Comparison of ENCODE assay signal across 16 cellular contexts in genomic region chr17:7408341-7408740, GRCh38. TPM values are rescaled to one million over a fixed set of nuclear protein-coding genes. Genes with fewer than 3 reads are reported as not detected.
A peak's percentile ranks its signal among the peaks of the same experiment; 100 is the strongest.
DNase-seq lines count a peak whose midpoint lies in the region; ATAC-seq lines count a peak whose summit lies in the region.
"Had no signal": no experiment of that assay in that cellular context is flagged by ENCODE, and none has a peak within 500 bp of the region (broad histone marks: within the 10 kb centered on the region; RNA-seq: fewer than 3 reads in every experiment).

No MANE protein-coding gene starts in this region.

- no peak for ATAC-seq in HG03571 (IDR thresholded peaks at IDR 0.05; ENCODE audit: unreplicated experiment)
- no peak for ATAC-seq in GM19395 (IDR thresholded peaks at IDR 0.05; ENCODE audit: unreplicated experiment)

- POLR2A ChIA-PET in activated CD4-positive, alpha-beta memory T cell treated with anti-CD3 and anti-CD28 coated beads, Interleukin-2, amount 10 ng/mL, durations not matched to agents 7 days and 5 days (lab: Charles Lee) = no interaction called here

- H3K27ac Mint-ChIP-seq in activated CD4-positive, alpha-beta memory T cell treated with anti-CD3 and anti-CD28 coated beads, Interleukin-2, amount 10 ng/mL, durations not matched to agents 7 days and 5 days = no peak overlapping the region

- peak; percentile 33 for DNase-seq in activated CD8-positive, alpha-beta memory T cell treated with anti-CD3 and anti-CD28 coated beads, Interleukin-2, amount 50 U/mL, for 4 hours
- DNase-seq in activated CD8-positive, alpha-beta memory T cell treated with anti-CD3 and anti-CD28 coated beads, Interleukin-2, amount 50 U/mL, for 48 hours = no peak
- DNase-seq in activated CD4-positive, alpha-beta memory T cell treated with anti-CD3 and anti-CD28 coated beads, Interleukin-2, amount 10 ng/mL, durations not matched to agents 7 days and 5 days = peak; percentile 38
- peak; percentile 26 for DNase-seq in central memory CD4-positive, alpha-beta T cell
- DNase-seq in stimulated activated CD4-positive, alpha-beta T cell treated with anti-CD3 and anti-CD28 coated beads, Interleukin-4, amount 100 ng/mL, for 24 hours = peak; percentile 18
- DNase-seq in amniotic stem cell (lab: John Stamatoyannopoulos, UW) = no peak
- DNase-seq: NCI-H1092 treated with DMSO at 0.1 percent for 48 hours, NCI-H526 treated with DMSO at 0.1 percent for 48 hours, posterior cingulate gyrus had no signal

- H3K4me3 Mint-ChIP-seq in activated CD4-positive, alpha-beta memory T cell treated with anti-CD3 and anti-CD28 coated beads, Interleukin-2, amount 10 ng/mL, durations not matched to agents 7 days and 5 days = no peak overlapping the region

- H3K4me1 Mint-ChIP-seq in activated CD4-positive, alpha-beta memory T cell treated with anti-CD3 and anti-CD28 coated beads, Interleukin-2, amount 10 ng/mL, durations not matched to agents 7 days and 5 days = peaks cover 15% of the 10 kb centered on the region

- peaks cover 19% of the 10 kb centered on the region for H3K27me3 Mint-ChIP-seq in activated CD4-positive, alpha-beta memory T cell treated with anti-CD3 and anti-CD28 coated beads, Interleukin-2, amount 10 ng/mL, durations not matched to agents 7 days and 5 days

- no peaks in the 10 kb centered on the region for H3K36me3 Mint-ChIP-seq in activated CD4-positive, alpha-beta memory T cell treated with anti-CD3 and anti-CD28 coated beads, Interleukin-2, amount 10 ng/mL, durations not matched to agents 7 days and 5 days (ENCODE audit: low read depth)

- CTCF ChIA-PET in activated CD4-positive, alpha-beta memory T cell treated with anti-CD3 and anti-CD28 coated beads, Interleukin-2, amount 10 ng/mL, durations not matched to agents 7 days and 5 days (lab: Charles Lee) = interaction anchor here (0.6 to 1.7 kb wide), 2 partner anchors 26 to 28 kb away, joined by 4 read pairs; no protein-coding TSS in a partner anchor

- H3K9me3 Mint-ChIP-seq in activated CD4-positive, alpha-beta memory T cell treated with anti-CD3 and anti-CD28 coated beads, Interleukin-2, amount 10 ng/mL, durations not matched to agents 7 days and 5 days = no peaks in the 10 kb centered on the region

RNA-seq across cellular contexts. Expression of gene NLGN2, which starts 0.7 kb away (rescaled TPM):
- total RNA-seq in activated CD4-positive, alpha-beta memory T cell treated with anti-CD3 and anti-CD28 coated beads, Interleukin-2, amount 10 ng/mL, durations not matched to agents 7 days and 5 days = 1 to 10 TPM; 3.2 to 3.7 TPM

RNA-seq across cellular contexts. Expression of gene TMEM256, which starts 4.4 kb away (rescaled TPM):
- total RNA-seq in activated CD4-positive, alpha-beta memory T cell treated with anti-CD3 and anti-CD28 coated beads, Interleukin-2, amount 10 ng/mL, durations not matched to agents 7 days and 5 days = 10 to 100 TPM; 73.2 to 77.0 TPM

RNA-seq across cellular contexts. Expression of gene SPEM1, which starts 11.8 kb away (rescaled TPM):
- total RNA-seq in activated CD4-positive, alpha-beta memory T cell treated with anti-CD3 and anti-CD28 coated beads, Interleukin-2, amount 10 ng/mL, durations not matched to agents 7 days and 5 days = not detected
- total RNA-seq: cardiac septum, liver, myocyte, OCI-LY7, subcutaneous adipose tissue had no signal

RNA-seq across cellular contexts. Expression of gene PLSCR3, which starts 14.0 kb away (rescaled TPM):
- 100 to 1,000 TPM; 149 to 156 TPM for total RNA-seq in activated CD4-positive, alpha-beta memory T cell treated with anti-CD3 and anti-CD28 coated beads, Interleukin-2, amount 10 ng/mL, durations not matched to agents 7 days and 5 days

RNA-seq across cellular contexts. Expression of gene SPEM2, which starts 17.1 kb away (rescaled TPM):
- total RNA-seq in activated CD4-positive, alpha-beta memory T cell treated with anti-CD3 and anti-CD28 coated beads, Interleukin-2, amount 10 ng/mL, durations not matched to agents 7 days and 5 days = not detected
- total RNA-seq: cardiac septum, liver, myocyte, OCI-LY7, subcutaneous adipose tissue had no signal

Comparison
In these comparisons a context has a peak if more than half of its experiments do, and no peak if none do; other contexts are left out.
1. DNase-seq: peak in activated CD8-positive, alpha-beta memory T cell treated with anti-CD3 and anti-CD28 coated beads, Interleukin-2, amount 50 U/mL, for 4 hours (single experiment), activated CD4-positive, alpha-beta memory T cell treated with anti-CD3 and anti-CD28 coated beads, Interleukin-2, amount 10 ng/mL, durations not matched to agents 7 days and 5 days (single experiment), central memory CD4-positive, alpha-beta T cell (single experiment) and stimulated activated CD4-positive, alpha-beta T cell treated with anti-CD3 and anti-CD28 coated beads, Interleukin-4, amount 100 ng/mL, for 24 hours (single experiment); none in activated CD8-positive, alpha-beta memory T cell treated with anti-CD3 and anti-CD28 coated beads, Interleukin-2, amount 50 U/mL, for 48 hours (single experiment) and amniotic stem cell (single experiment).